ENCODE assay signal across 29 cellular contexts in genomic region chr2:10271509-10271908, GRCh38. TPM values are rescaled to one million over a fixed set of nuclear protein-coding genes. Genes with fewer than 3 reads are reported as not detected.
DNase-seq lines count a peak whose midpoint lies in the region; ATAC-seq, FAIRE-seq and TF ChIP-seq lines count a peak whose summit lies in the region.
"Had no signal": no experiment of that assay in that cellular context is flagged by ENCODE, and none has a peak within 500 bp of the region (broad histone marks: within the 10 kb centered on the region; RNA-seq: fewer than 3 reads in every experiment).

No MANE protein-coding gene starts in this region.

- TF ChIP-seq CTCF in WERI-Rb-1 (IDR thresholded peaks at IDR 0.05; ENCODE audit: low read depth, low read length) (0 out of 2 replicates have a peak, but pooled peaks have one; percentile 2), kidney (IDR thresholded peaks at IDR 0.05; ENCODE audit: borderline replicate concordance, extremely low read depth, insufficient read depth) (no peak), testis (IDR thresholded peaks at IDR 0.05) (no peak)

- no peaks in the 10 kb centered on the region for H3K9me3 Mint-ChIP-seq in activated T-cell treated with anti-CD3 and anti-CD28 coated beads, Interleukin-2, amount 50 U/mL, for 24 hours
- H3K9me3 Mint-ChIP-seq in activated T-cell treated with anti-CD3 and anti-CD28 coated beads, Interleukin-2, amount 50 U/mL, for 4 hours: no peaks in the 10 kb centered on the region
- H3K9me3 Mint-ChIP-seq: stimulated activated naive B cell treated with anti-CD40 and anti-IgM and Interleukin-4, amounts not matched to agents 10 μg/mL and 1 μg/mL and 100 μg/mL, for 72 hours had no signal

- WGBS in testis, 2 donors: 83 to 91% methylated on average over 7 to 15 of the region's 15 CpGs

- H3K36me3 Mint-ChIP-seq in activated T-cell treated with anti-CD3 and anti-CD28 coated beads, Interleukin-2, amount 50 U/mL, for 24 hours (ENCODE audit: low read depth): no peaks in the 10 kb centered on the region
- H3K36me3 Mint-ChIP-seq in activated T-cell treated with anti-CD3 and anti-CD28 coated beads, Interleukin-2, amount 50 U/mL, for 4 hours (ENCODE audit: insufficient read depth): no peaks in the 10 kb centered on the region
- H3K36me3 Mint-ChIP-seq: stimulated activated naive B cell treated with anti-CD40 and anti-IgM and Interleukin-4, amounts not matched to agents 10 μg/mL and 1 μg/mL and 100 μg/mL, for 72 hours had no signal

- no peak for FAIRE-seq in kidney (lab: Jason Lieb, UNC)
- FAIRE-seq: A204.1, frontal cortex, GM12891, islet of Langerhans had no signal

- DNase-seq in activated T-cell treated with anti-CD3 and anti-CD28 coated beads, Interleukin-2, amount 50 U/mL, for 24 hours: peak; percentile 12
- no peak for DNase-seq in activated T-cell treated with anti-CD3 and anti-CD28 coated beads, Interleukin-2, amount 50 U/mL, for 4 hours
- DNase-seq in WERI-Rb-1 (no peak), kidney (peak; percentile 31), testis (peak; percentile 4), NCI-H187 treated with DMSO at 0.1 percent for 48 hours (lab: John Stamatoyannopoulos, UW) (no peak)
- DNase-seq: activated CD4-positive, alpha-beta T cell treated with anti-CD3 and anti-CD28 coated beads, Interleukin-2, amount 50 U/mL, for 1 hour; activated naive CD4-positive, alpha-beta T cell treated with Interleukin-2 at 50 U/mL for 16 hours; cerebellar nuclear complex; DND-41; effector CD8-positive, alpha-beta T cell; hypothalamus; mesendoderm; NCI-H1092 treated with DMSO at 0.1 percent for 48 hours; NCI-H2081 treated with DMSO at 0.1 percent for 48 hours; NK-92 treated with Interleukin-12 subunit alpha and Interleukin-12 subunit beta, amount 100 ng/mL, for 24 hours; occipital lobe; retina; stimulated activated CD4-positive, alpha-beta T cell treated with anti-CD3 and anti-CD28 coated beads, Interleukin-2, amount 100 ng/mL, for 48 hours; stimulated activated naive B cell treated with anti-CD40 and anti-IgM and Interleukin-4, amounts not matched to agents 10 μg/mL and 1 μg/mL and 100 μg/mL, for 72 hours had no signal

- H3K9me3 ChIP-seq in WERI-Rb-1 (ENCODE audit: severe bottlenecking): peaks cover 5% of the 10 kb centered on the region
- H3K9me3 ChIP-seq in kidney (ENCODE audit: control insufficient read depth in 1 of 2, low read length in 2 of 2): no peaks in the 10 kb centered on the region
- H3K9me3 ChIP-seq in testis: no peaks in the 10 kb centered on the region

- no peak overlapping the region for H3K9ac ChIP-seq in kidney (ENCODE audit: low read length in 2 of 2)

- H3K4me3 Mint-ChIP-seq in activated T-cell treated with anti-CD3 and anti-CD28 coated beads, Interleukin-2, amount 50 U/mL, for 24 hours: no peak overlapping the region
- no peak overlapping the region for H3K4me3 Mint-ChIP-seq in activated T-cell treated with anti-CD3 and anti-CD28 coated beads, Interleukin-2, amount 50 U/mL, for 4 hours
- H3K4me3 Mint-ChIP-seq: B cell; stimulated activated naive B cell treated with anti-CD40 and anti-IgM and Interleukin-4, amounts not matched to agents 10 μg/mL and 1 μg/mL and 100 μg/mL, for 72 hours had no signal

- H3K4me1 Mint-ChIP-seq in activated T-cell treated with anti-CD3 and anti-CD28 coated beads, Interleukin-2, amount 50 U/mL, for 24 hours (ENCODE audit: low read depth): peaks cover 12% of the 10 kb centered on the region
- H3K4me1 Mint-ChIP-seq in activated T-cell treated with anti-CD3 and anti-CD28 coated beads, Interleukin-2, amount 50 U/mL, for 4 hours (ENCODE audit: low read depth): peaks cover 3% of the 10 kb centered on the region

- H3K27me3 ChIP-seq in WERI-Rb-1 (ENCODE audit: insufficient read depth, low read depth, severe bottlenecking) (no peaks in the 10 kb centered on the region), testis (no peaks in the 10 kb centered on the region)

- no peaks in the 10 kb centered on the region for H3K36me3 ChIP-seq in WERI-Rb-1
- H3K36me3 ChIP-seq in kidney (ENCODE audit: control insufficient read depth in 1 of 2, insufficient read depth in 2 of 2, low read length in 2 of 2): no peaks in the 10 kb centered on the region
- H3K36me3 ChIP-seq in testis (ENCODE audit: low read depth, missing control alignments): no peaks in the 10 kb centered on the region

- H3K4me1 ChIP-seq in kidney (ENCODE audit: control insufficient read depth in 1 of 2, insufficient read depth in 1 of 2, low read depth in 1 of 2, low read length in 2 of 2) (peaks cover 0 to 12% of the 10 kb centered on the region in 2 donors), testis (no peaks in the 10 kb centered on the region)

- no peak for ATAC-seq in activated T-cell treated with anti-CD3 and anti-CD28 coated beads, Interleukin-2, amount 50 U/mL, for 4 hours
- ATAC-seq in GM19324 (IDR thresholded peaks at IDR 0.05; ENCODE audit: low FRiP score, unreplicated experiment): no peak
- no peak for ATAC-seq in HG02642 (IDR thresholded peaks at IDR 0.05; ENCODE audit: poor library complexity, unreplicated experiment)
- ATAC-seq: esophagus mucosa; stimulated activated naive B cell treated with anti-CD40 and anti-IgM and Interleukin-4, amounts not matched to agents 10 μg/mL and 1 μg/mL and 100 μg/mL, for 72 hours had no signal

- H3K27me3 Mint-ChIP-seq in activated T-cell treated with anti-CD3 and anti-CD28 coated beads, Interleukin-2, amount 50 U/mL, for 24 hours: no peaks in the 10 kb centered on the region
- no peaks in the 10 kb centered on the region for H3K27me3 Mint-ChIP-seq in activated T-cell treated with anti-CD3 and anti-CD28 coated beads, Interleukin-2, amount 50 U/mL, for 4 hours (ENCODE audit: low read depth)
- H3K27me3 Mint-ChIP-seq: B cell had no signal

- no peak overlapping the region for H3K27ac Mint-ChIP-seq in activated T-cell treated with anti-CD3 and anti-CD28 coated beads, Interleukin-2, amount 50 U/mL, for 24 hours
- H3K27ac Mint-ChIP-seq: B cell; stimulated activated naive B cell treated with anti-CD40 and anti-IgM and Interleukin-4, amounts not matched to agents 10 μg/mL and 1 μg/mL and 100 μg/mL, for 72 hours had no signal

- no peak for TF ChIP-seq POLR2A in testis (IDR thresholded peaks at IDR 0.05)

- H3K27ac ChIP-seq in WERI-Rb-1: no peak overlapping the region
- H3K27ac ChIP-seq in kidney (ENCODE audit: low read depth in 2 of 2, low read length in 2 of 2): no peak overlapping the region
- no peak overlapping the region for H3K27ac ChIP-seq in testis

- H3K4me3 ChIP-seq in WERI-Rb-1 (ENCODE audit: low read depth, low read length) (no peak overlapping the region), kidney (ENCODE audit: low read length in 2 of 2) (no peak overlapping the region), testis (no peak overlapping the region)
- H3K4me3 ChIP-seq: smooth muscle cell had no signal

- intact Hi-C loops in kidney (cut with DNase I): no loop called here
- intact Hi-C loops in testis (cut with DNase I; ENCODE audit: low total_unique reads): no loop called here

RNA-seq across cellular contexts. Expression of gene HPCAL1, which starts 31.2 kb away (rescaled TPM):
- 10 to 100 TPM; 40.8 to 44.7 (median 43.3) TPM for total RNA-seq in activated T-cell treated with anti-CD3 and anti-CD28 coated beads, Interleukin-2, amount 50 U/mL, for 4 hours
- 47.3 TPM for total RNA-seq in kidney
- 121 TPM for polyA plus RNA-seq in kidney (ENCODE audit: insufficient read depth, low read depth, low replicate concordance)
- total RNA-seq in testis: 100 to 1,000 TPM; 215 to 263 TPM
- polyA plus RNA-seq in testis (ENCODE audit: insufficient read depth, low read depth, low replicate concordance): 99.5 TPM

Comparison
In these comparisons a context has a peak if more than half of its experiments do, and no peak if none do; other contexts are left out.
1. DNase-seq: peak in activated T-cell treated with anti-CD3 and anti-CD28 coated beads, Interleukin-2, amount 50 U/mL, for 24 hours (single experiment), kidney (single experiment) and testis (single experiment); none in activated T-cell treated with anti-CD3 and anti-CD28 coated beads, Interleukin-2, amount 50 U/mL, for 4 hours (single experiment), WERI-Rb-1 (single experiment) and NCI-H187 treated with DMSO at 0.1 percent for 48 hours (single experiment).